27 cellular contexts compared by ENCODE assay signal in genomic region chr5:161138751-161139455, GRCh38.
DNase-seq lines count a peak whose midpoint lies in the region; ATAC-seq and TF ChIP-seq lines count a peak whose summit lies in the region.
"Had no signal": no experiment of that assay in that cellular context is flagged by ENCODE, and none has a peak within 500 bp of the region (broad histone marks: within the 10 kb centered on the region; RNA-seq: fewer than 3 reads in every experiment).

No MANE protein-coding gene starts in this region.

- H3K36me3 Mint-ChIP-seq in progenitor cell of endocrine pancreas (ENCODE audit: insufficient read depth) (no peaks in the 10 kb centered on the region), HFFc6 (ENCODE audit: low read depth) (no peaks in the 10 kb centered on the region)
- H3K36me3 Mint-ChIP-seq: activated naive CD4-positive, alpha-beta T cell treated with anti-CD3 and anti-CD28 coated beads, Interleukin-2, amount 50 U/mL, for 72 hours; type B pancreatic cell had no signal

- no peaks in the 10 kb centered on the region for H3K27me3 Mint-ChIP-seq in progenitor cell of endocrine pancreas
- no peaks in the 10 kb centered on the region for H3K27me3 Mint-ChIP-seq in HFFc6 (ENCODE audit: insufficient read depth)
- H3K27me3 Mint-ChIP-seq: activated CD8-positive, alpha-beta T cell treated with anti-CD3 and anti-CD28 coated beads for 36 hours; type B pancreatic cell had no signal

- H3K4me1 Mint-ChIP-seq in progenitor cell of endocrine pancreas (ENCODE audit: low read depth) (peaks cover 2% of the 10 kb centered on the region), HFFc6 (ENCODE audit: low read depth) (no peaks in the 10 kb centered on the region)
- H3K4me1 Mint-ChIP-seq: GM23338 had no signal

- peak; percentile 69 for ATAC-seq in GM18867 (IDR thresholded peaks at IDR 0.05; ENCODE audit: unreplicated experiment)
- ATAC-seq in GM21723 (IDR thresholded peaks at IDR 0.05; ENCODE audit: unreplicated experiment): peak; percentile 48
- ATAC-seq in HG03520 (IDR thresholded peaks at IDR 0.05; ENCODE audit: unreplicated experiment): peak; percentile 53
- ATAC-seq in HG03108 (IDR thresholded peaks at IDR 0.05; ENCODE audit: unreplicated experiment): no peak
- ATAC-seq: activated CD8-positive, alpha-beta T cell treated with anti-CD3 and anti-CD28 coated beads for 36 hours; activated naive CD4-positive, alpha-beta T cell treated with anti-CD3 and anti-CD28 coated beads, Interleukin-2, amount 50 U/mL, for 72 hours; GM23338; heart left ventricle; lower lobe of right lung had no signal

- no peak for DNase-seq in progenitor cell of endocrine pancreas (ENCODE audit: low spot score, unreplicated experiment)
- no peak for DNase-seq in HFFc6
- no peak for DNase-seq in NCI-H2196 (lab: John Stamatoyannopoulos, UW; ENCODE audit: unreplicated experiment)
- DNase-seq: activated CD4-positive, alpha-beta T cell treated with anti-CD3 and anti-CD28 coated beads for 1 hour; activated CD8-positive, alpha-beta T cell treated with anti-CD3 and anti-CD28 coated beads for 36 hours; COR-L47; DMS53; effector memory CD4-positive, alpha-beta T cell; erythroblast; heart left ventricle; KG1; lower lobe of right lung; NCI-H1436; NCI-H2107; NCI-H446; NCI-H82; nephron progenitor cell; ovary; stimulated activated CD4-positive, alpha-beta T cell treated with anti-CD3 and anti-CD28 coated beads, Interleukin-2, amount 100 ng/mL, for 24 hours had no signal

- TF ChIP-seq CTCF in progenitor cell of endocrine pancreas (IDR thresholded peaks at IDR 0.05; ENCODE audit: unreplicated experiment) (no peak), HFFc6 (IDR thresholded peaks at IDR 0.05) (no peak)

- H3K9me3 Mint-ChIP-seq in progenitor cell of endocrine pancreas (ENCODE audit: low read depth) (peaks cover 7% of the 10 kb centered on the region), HFFc6 (peaks cover 7% of the 10 kb centered on the region; the same call in 1 of the 2 replicates)
- H3K9me3 Mint-ChIP-seq: activated T-helper 2 cell treated with anti-CD3 and anti-CD28 coated beads, Interferon-gamma antibody, Interleukin-2, Interleukin-4, amounts not matched to agents 10 μg/mL and 5 μg/mL and 100 μg/mL, durations not matched to agents 14 hours and 24 hours and 36 hours; type B pancreatic cell had no signal

- H3K4me3 Mint-ChIP-seq in progenitor cell of endocrine pancreas (ENCODE audit: low read depth) (no peak overlapping the region), HFFc6 (no peak overlapping the region)
- H3K4me3 Mint-ChIP-seq: activated CD8-positive, alpha-beta T cell treated with anti-CD3 and anti-CD28 coated beads for 36 hours; GM23338; nephron progenitor cell; type B pancreatic cell had no signal

- H3K27ac Mint-ChIP-seq in progenitor cell of endocrine pancreas (peak overlapping the region; percentile 31), HFFc6 (no peak overlapping the region)
- H3K27ac Mint-ChIP-seq: activated CD8-positive, alpha-beta T cell treated with anti-CD3 and anti-CD28 coated beads for 36 hours; activated naive CD4-positive, alpha-beta T cell treated with anti-CD3 and anti-CD28 coated beads, Interleukin-2, amount 50 U/mL, for 72 hours; activated T-helper 2 cell treated with anti-CD3 and anti-CD28 coated beads, Interferon-gamma antibody, Interleukin-2, Interleukin-4, amounts not matched to agents 10 μg/mL and 5 μg/mL and 100 μg/mL, durations not matched to agents 14 hours and 24 hours and 36 hours; GM23338; nephron progenitor cell; type B pancreatic cell had no signal
